ENCODE assay signal across 8 cellular contexts in the genomic region with DNA sequence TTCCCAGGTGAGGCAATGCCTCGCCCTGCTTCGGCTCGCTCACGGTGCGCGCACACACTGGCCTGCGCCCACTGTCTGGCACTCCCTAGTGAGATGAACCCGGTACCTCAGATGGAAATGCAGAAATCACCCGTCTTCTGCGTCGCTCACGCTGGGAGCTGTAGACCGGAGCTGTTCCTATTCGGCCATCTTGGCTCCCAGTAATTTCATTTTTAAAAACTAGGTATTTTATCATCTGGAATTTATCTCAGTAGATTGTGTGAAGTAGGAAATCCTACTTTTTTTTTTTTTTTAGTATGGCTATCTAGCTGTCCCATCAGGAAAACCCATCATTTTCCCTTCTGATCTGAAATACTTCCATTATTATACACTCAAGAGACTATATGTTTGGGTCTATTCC.
DNase-seq lines count a peak whose midpoint lies in the region; ATAC-seq and TF ChIP-seq lines count a peak whose summit lies in the region.
"Not testable (repeated sequence)": the region's sequence is repeated elsewhere in the genome, so short reads cannot be mapped to it uniquely, and the experiment has no call there.

No MANE protein-coding gene starts in this region.

- not testable (repeated sequence) for H3K27me3 ChIP-seq in iPS-20b (ENCODE audit: insufficient read depth, low read length); upper lobe of right lung

- H3K36me3 ChIP-seq in iPS-20b (ENCODE audit: insufficient read depth, low read depth, low read length); upper lobe of right lung: not testable (repeated sequence)

- not testable (repeated sequence) for ATAC-seq in upper lobe of right lung

- TF ChIP-seq CTCF in nephron progenitor cell (IDR thresholded peaks at IDR 0.05); upper lobe of right lung (IDR thresholded peaks at IDR 0.05): not testable (repeated sequence)

- peak overlapping the region; percentile 32 for H3K4me3 Mint-ChIP-seq in T-helper 2 cell treated with Interferon-gamma antibody and Interleukin-4, amounts not matched to agents 5 μg/mL and 100 μg/mL, for 36 hours
- H3K4me3 Mint-ChIP-seq in activated naive CD8-positive, alpha-beta T cell treated with anti-CD3 and anti-CD28 coated beads for 36 hours = peak overlapping the region; percentile 40
- peak overlapping the region; percentile 86 for H3K4me3 Mint-ChIP-seq in nephron progenitor cell

- H3K9me3 ChIP-seq in iPS-20b (ENCODE audit: insufficient read depth, low read depth, low read length); upper lobe of right lung: not testable (repeated sequence)

- H3K27ac ChIP-seq in epithelial cell of prostate = peak overlapping the region; percentile 85
- H3K27ac ChIP-seq in iPS-20b (ENCODE audit: low read length); upper lobe of right lung: not testable (repeated sequence)

- H3K9ac ChIP-seq in iPS-20b (ENCODE audit: low read depth, low read length) = peak overlapping the region; percentile 65

- DNase-seq in DMS53 (lab: John Stamatoyannopoulos, UW) (peak; percentile 40), NCI-H146 treated with DMSO at 0.1 percent for 48 hours (lab: John Stamatoyannopoulos, UW; ENCODE audit: unreplicated experiment) (peak; percentile 12)
- DNase-seq in T-helper 2 cell treated with Interferon-gamma antibody and Interleukin-4, amounts not matched to agents 5 μg/mL and 100 μg/mL, for 36 hours (ENCODE audit: low spot score); activated naive CD8-positive, alpha-beta T cell treated with anti-CD3 and anti-CD28 coated beads for 36 hours; epithelial cell of prostate (ENCODE audit: low read depth, low spot score); nephron progenitor cell; upper lobe of right lung: not testable (repeated sequence)

- peak overlapping the region; percentile 58 for H3K4me3 ChIP-seq in iPS-20b (ENCODE audit: low read length)
- H3K4me3 ChIP-seq in upper lobe of right lung = peak overlapping the region; percentile 21

- not testable (repeated sequence) for H3K27ac Mint-ChIP-seq in T-helper 2 cell treated with Interferon-gamma antibody and Interleukin-4, amounts not matched to agents 5 μg/mL and 100 μg/mL, for 36 hours; activated naive CD8-positive, alpha-beta T cell treated with anti-CD3 and anti-CD28 coated beads for 36 hours; nephron progenitor cell

- intact Hi-C loops in upper lobe of right lung (cut with DNase I) = not testable (repeated sequence)

- H3K4me1 ChIP-seq in iPS-20b (ENCODE audit: insufficient read depth, low read length); upper lobe of right lung: not testable (repeated sequence)

- H3K9me3 Mint-ChIP-seq in T-helper 2 cell treated with Interferon-gamma antibody and Interleukin-4, amounts not matched to agents 5 μg/mL and 100 μg/mL, for 36 hours; activated naive CD8-positive, alpha-beta T cell treated with anti-CD3 and anti-CD28 coated beads for 36 hours: not testable (repeated sequence)
- H3K9me3 Mint-ChIP-seq in nephron progenitor cell = peaks cover 34% of the 10 kb centered on the region

- not testable (repeated sequence) for H3K36me3 Mint-ChIP-seq in T-helper 2 cell treated with Interferon-gamma antibody and Interleukin-4, amounts not matched to agents 5 μg/mL and 100 μg/mL, for 36 hours (ENCODE audit: low read depth); activated naive CD8-positive, alpha-beta T cell treated with anti-CD3 and anti-CD28 coated beads for 36 hours
- H3K36me3 Mint-ChIP-seq in nephron progenitor cell (ENCODE audit: low read depth) = peaks cover 35% of the 10 kb centered on the region

- not testable (repeated sequence) for H3K4me1 Mint-ChIP-seq in T-helper 2 cell treated with Interferon-gamma antibody and Interleukin-4, amounts not matched to agents 5 μg/mL and 100 μg/mL, for 36 hours (ENCODE audit: low read depth); activated naive CD8-positive, alpha-beta T cell treated with anti-CD3 and anti-CD28 coated beads for 36 hours
- H3K4me1 Mint-ChIP-seq in nephron progenitor cell = peaks cover 29% of the 10 kb centered on the region

- peaks cover 10% of the 10 kb centered on the region for H3K27me3 Mint-ChIP-seq in T-helper 2 cell treated with Interferon-gamma antibody and Interleukin-4, amounts not matched to agents 5 μg/mL and 100 μg/mL, for 36 hours (ENCODE audit: low read depth)
- H3K27me3 Mint-ChIP-seq in activated naive CD8-positive, alpha-beta T cell treated with anti-CD3 and anti-CD28 coated beads for 36 hours; nephron progenitor cell (ENCODE audit: low read depth, poor library complexity): not testable (repeated sequence)

Comparison
In these comparisons a context has a peak if more than half of its experiments do, and no peak if none do; other contexts are left out.
1. H3K4me3 Mint-ChIP-seq: peak in every context shown above with its lines; median percentile 86 in nephron progenitor cell; 40 in activated naive CD8-positive, alpha-beta T cell treated with anti-CD3 and anti-CD28 coated beads for 36 hours; 32 in T-helper 2 cell treated with Interferon-gamma antibody and Interleukin-4, amounts not matched to agents 5 μg/mL and 100 μg/mL, for 36 hours.